9 cellular contexts compared by ENCODE assay signal in genomic region chr1:172950528-172950927, GRCh38.
"Had no signal": no experiment of that assay in that cellular context is flagged by ENCODE, and none has a peak within 500 bp of the region (broad histone marks: within the 10 kb centered on the region; RNA-seq: fewer than 3 reads in every experiment).

No MANE protein-coding gene starts in this region.

- DNase-seq: H9, HCEC 1CT, Karpas-422, KBM-7 had no signal

- H2AFZ ChIP-seq: GM23338 had no signal

- H3K4me2 ChIP-seq: GM23338 had no signal

- H3K4me3 ChIP-seq: GM23338 had no signal

- H3K9ac ChIP-seq: KMS-11 had no signal

- ATAC-seq: GM23338 had no signal

- H3K27ac ChIP-seq: KMS-11 had no signal

- FAIRE-seq: H1, H54, HTR-8/SVneo had no signal
